1 cellular context compared by ENCODE assay signal in the genomic region with DNA sequence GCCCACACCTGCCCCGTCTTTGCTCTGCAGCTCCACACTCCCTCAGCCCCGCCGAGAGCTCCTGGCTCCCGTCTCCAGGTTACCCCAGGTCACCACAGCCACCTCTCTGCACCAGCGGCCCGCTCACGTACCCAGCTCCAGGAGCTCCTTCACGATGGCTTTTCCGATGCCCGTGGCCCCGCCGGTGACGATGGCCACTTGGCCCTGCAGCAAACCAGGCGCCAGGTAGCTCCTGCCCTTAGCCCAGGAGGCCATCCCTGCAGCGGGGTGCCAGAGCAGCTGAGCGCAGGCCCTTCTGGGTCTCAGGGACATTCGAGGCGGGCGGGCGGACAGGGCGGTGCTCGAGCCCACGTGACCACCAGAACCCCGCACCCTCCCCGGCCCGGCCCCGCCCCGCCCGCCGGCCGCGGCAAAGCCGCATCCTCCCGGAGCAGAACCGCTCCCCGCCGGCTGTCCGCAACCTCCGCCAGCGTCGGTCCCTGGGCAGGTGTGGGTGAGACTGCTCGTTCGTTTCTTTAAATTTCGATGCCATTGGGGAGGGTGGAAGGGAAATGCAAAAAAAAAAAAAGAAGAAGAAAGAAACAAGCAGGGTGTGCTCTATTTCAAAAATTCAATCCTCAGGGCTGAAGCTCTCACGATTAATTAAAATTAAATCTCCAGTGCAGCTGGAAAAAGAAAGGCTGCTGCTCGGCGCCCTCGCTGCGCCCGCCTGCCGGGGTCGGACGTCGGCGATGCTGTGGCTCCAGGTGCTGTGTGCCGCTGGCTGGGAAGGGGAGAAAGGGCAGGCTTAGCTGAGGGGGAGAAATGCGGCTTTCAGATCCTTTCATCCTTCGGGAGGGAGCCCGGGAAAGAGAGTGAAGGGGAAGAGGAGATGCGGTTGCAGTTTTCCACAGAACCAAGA.
TF ChIP-seq lines count a peak whose summit lies in the region.

A gene (minus strand): TSS at position 323 of the 901 bp plus-strand sequence. CDS start 68 bp downstream, at position 255.
A gene with protein sequence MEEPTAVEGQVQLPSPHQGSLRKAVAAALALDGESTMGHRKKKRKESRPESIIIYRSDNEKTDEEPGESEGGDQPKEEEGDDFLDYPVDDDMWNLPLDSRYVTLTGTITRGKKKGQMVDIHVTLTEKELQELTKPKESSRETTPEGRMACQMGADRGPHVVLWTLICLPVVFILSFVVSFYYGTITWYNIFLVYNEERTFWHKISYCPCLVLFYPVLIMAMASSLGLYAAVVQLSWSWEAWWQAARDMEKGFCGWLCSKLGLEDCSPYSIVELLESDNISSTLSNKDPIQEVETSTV (plus strand): TSS at position 433 of the 901 bp plus-strand sequence. CDS start 14,045 bp downstream, outside the sequence.

TF ChIP-seq in HepG2, 621 proteins besides CTCF, POLR2A, EP300 and RAD21 (continued from another document and continues in another):
- TF ChIP-seq, protein P1, sequence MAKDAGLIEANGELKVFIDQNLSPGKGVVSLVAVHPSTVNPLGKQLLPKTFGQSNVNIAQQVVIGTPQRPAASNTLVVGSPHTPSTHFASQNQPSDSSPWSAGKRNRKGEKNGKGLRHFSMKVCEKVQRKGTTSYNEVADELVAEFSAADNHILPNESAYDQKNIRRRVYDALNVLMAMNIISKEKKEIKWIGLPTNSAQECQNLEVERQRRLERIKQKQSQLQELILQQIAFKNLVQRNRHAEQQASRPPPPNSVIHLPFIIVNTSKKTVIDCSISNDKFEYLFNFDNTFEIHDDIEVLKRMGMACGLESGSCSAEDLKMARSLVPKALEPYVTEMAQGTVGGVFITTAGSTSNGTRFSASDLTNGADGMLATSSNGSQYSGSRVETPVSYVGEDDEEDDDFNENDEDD (CRISPR knock-in tag; IDR thresholded peaks at IDR 0.05; ENCODE audit: borderline replicate concordance): peak; percentile 76; the same call in 1 of the 2 replicates
- TF ChIP-seq, protein P2, sequence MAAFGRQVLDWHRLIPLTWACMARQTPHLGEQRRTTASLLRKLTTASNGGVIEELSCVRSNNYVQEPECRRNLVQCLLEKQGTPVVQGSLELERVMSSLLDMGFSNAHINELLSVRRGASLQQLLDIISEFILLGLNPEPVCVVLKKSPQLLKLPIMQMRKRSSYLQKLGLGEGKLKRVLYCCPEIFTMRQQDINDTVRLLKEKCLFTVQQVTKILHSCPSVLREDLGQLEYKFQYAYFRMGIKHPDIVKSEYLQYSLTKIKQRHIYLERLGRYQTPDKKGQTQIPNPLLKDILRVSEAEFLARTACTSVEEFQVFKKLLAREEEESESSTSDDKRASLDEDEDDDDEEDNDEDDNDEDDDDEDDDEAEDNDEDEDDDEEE (CRISPR knock-in tag; IDR thresholded peaks at IDR 0.05): peak; percentile 99
- no peak for TF ChIP-seq ZNF383 (CRISPR knock-in tag; IDR thresholded peaks at IDR 0.05; ENCODE audit: borderline replicate concordance)
- TF ChIP-seq ATF7 (IDR thresholded peaks at IDR 0.05): no peak
- TF ChIP-seq ATF7 (CRISPR knock-in tag; IDR thresholded peaks at IDR 0.05): no peak; the same call in 1 of the 2 replicates
- TF ChIP-seq, protein P3, sequence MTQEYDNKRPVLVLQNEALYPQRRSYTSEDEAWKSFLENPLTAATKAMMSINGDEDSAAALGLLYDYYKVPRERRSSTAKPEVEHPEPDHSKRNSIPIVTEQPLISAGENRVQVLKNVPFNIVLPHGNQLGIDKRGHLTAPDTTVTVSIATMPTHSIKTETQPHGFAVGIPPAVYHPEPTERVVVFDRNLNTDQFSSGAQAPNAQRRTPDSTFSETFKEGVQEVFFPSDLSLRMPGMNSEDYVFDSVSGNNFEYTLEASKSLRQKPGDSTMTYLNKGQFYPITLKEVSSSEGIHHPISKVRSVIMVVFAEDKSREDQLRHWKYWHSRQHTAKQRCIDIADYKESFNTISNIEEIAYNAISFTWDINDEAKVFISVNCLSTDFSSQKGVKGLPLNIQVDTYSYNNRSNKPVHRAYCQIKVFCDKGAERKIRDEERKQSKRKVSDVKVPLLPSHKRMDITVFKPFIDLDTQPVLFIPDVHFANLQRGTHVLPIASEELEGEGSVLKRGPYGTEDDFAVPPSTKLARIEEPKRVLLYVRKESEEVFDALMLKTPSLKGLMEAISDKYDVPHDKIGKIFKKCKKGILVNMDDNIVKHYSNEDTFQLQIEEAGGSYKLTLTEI (CRISPR knock-in tag; conservative IDR thresholded peaks at IDR 0.05): no peak
- TF ChIP-seq KLF6 (CRISPR knock-in tag; IDR thresholded peaks at IDR 0.05): peak; percentile 80; the same call in 1 of the 2 replicates
- TF ChIP-seq, protein P4, sequence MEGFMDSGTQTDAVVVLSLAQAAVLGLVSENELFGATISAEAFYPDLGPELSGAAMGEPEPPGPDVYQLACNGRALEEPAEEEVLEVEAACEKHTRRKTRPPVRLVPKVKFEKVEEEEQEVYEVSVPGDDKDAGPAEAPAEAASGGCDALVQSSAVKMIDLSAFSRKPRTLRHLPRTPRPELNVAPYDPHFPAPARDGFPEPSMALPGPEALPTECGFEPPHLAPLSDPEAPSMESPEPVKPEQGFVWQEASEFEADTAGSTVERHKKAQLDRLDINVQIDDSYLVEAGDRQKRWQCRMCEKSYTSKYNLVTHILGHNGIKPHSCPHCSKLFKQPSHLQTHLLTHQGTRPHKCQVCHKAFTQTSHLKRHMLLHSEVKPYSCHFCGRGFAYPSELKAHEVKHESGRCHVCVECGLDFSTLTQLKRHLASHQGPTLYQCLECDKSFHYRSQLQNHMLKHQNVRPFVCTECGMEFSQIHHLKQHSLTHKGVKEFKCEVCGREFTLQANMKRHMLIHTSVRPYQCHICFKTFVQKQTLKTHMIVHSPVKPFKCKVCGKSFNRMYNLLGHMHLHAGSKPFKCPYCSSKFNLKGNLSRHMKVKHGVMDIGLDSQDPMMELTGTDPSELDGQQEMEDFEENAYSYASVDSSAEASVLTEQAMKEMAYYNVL (CRISPR knock-in tag; IDR thresholded peaks at IDR 0.05; ENCODE audit: borderline replicate concordance): peak; percentile 87
- no peak; the same call in 1 of the 2 replicates for TF ChIP-seq KDM6A (CRISPR knock-in tag; IDR thresholded peaks at IDR 0.05; ENCODE audit: low read depth)
- TF ChIP-seq SP140L (CRISPR knock-in tag; IDR thresholded peaks at IDR 0.05; ENCODE audit: borderline replicate concordance): no peak; the same call in 1 of the 2 replicates
- no peak; the same call in 1 of the 2 replicates for TF ChIP-seq SOX5 (CRISPR knock-in tag; IDR thresholded peaks at IDR 0.05; ENCODE audit: borderline replicate concordance)
- TF ChIP-seq PITX1 (CRISPR knock-in tag; IDR thresholded peaks at IDR 0.05): peak; percentile 90
- TF ChIP-seq, protein P5, sequence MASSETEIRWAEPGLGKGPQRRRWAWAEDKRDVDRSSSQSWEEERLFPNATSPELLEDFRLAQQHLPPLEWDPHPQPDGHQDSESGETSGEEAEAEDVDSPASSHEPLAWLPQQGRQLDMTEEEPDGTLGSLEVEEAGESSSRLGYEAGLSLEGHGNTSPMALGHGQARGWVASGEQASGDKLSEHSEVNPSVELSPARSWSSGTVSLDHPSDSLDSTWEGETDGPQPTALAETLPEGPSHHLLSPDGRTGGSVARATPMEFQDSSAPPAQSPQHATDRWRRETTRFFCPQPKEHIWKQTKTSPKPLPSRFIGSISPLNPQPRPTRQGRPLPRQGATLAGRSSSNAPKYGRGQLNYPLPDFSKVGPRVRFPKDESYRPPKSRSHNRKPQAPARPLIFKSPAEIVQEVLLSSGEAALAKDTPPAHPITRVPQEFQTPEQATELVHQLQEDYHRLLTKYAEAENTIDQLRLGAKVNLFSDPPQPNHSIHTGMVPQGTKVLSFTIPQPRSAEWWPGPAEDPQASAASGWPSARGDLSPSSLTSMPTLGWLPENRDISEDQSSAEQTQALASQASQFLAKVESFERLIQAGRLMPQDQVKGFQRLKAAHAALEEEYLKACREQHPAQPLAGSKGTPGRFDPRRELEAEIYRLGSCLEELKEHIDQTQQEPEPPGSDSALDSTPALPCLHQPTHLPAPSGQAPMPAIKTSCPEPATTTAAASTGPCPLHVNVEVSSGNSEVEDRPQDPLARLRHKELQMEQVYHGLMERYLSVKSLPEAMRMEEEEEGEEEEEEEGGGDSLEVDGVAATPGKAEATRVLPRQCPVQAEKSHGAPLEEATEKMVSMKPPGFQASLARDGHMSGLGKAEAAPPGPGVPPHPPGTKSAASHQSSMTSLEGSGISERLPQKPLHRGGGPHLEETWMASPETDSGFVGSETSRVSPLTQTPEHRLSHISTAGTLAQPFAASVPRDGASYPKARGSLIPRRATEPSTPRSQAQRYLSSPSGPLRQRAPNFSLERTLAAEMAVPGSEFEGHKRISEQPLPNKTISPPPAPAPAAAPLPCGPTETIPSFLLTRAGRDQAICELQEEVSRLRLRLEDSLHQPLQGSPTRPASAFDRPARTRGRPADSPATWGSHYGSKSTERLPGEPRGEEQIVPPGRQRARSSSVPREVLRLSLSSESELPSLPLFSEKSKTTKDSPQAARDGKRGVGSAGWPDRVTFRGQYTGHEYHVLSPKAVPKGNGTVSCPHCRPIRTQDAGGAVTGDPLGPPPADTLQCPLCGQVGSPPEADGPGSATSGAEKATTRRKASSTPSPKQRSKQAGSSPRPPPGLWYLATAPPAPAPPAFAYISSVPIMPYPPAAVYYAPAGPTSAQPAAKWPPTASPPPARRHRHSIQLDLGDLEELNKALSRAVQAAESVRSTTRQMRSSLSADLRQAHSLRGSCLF (CRISPR knock-in tag; IDR thresholded peaks at IDR 0.05; ENCODE audit: borderline replicate concordance): 0 out of 2 replicates have a peak, but pooled peaks have one; percentile 2
- TF ChIP-seq ZFX (CRISPR knock-in tag; IDR thresholded peaks at IDR 0.05; ENCODE audit: low read depth): peak; percentile 99
- no peak for TF ChIP-seq SMARCE1 (IDR thresholded peaks at IDR 0.05; ENCODE audit: borderline replicate concordance)
- TF ChIP-seq, protein P6, sequence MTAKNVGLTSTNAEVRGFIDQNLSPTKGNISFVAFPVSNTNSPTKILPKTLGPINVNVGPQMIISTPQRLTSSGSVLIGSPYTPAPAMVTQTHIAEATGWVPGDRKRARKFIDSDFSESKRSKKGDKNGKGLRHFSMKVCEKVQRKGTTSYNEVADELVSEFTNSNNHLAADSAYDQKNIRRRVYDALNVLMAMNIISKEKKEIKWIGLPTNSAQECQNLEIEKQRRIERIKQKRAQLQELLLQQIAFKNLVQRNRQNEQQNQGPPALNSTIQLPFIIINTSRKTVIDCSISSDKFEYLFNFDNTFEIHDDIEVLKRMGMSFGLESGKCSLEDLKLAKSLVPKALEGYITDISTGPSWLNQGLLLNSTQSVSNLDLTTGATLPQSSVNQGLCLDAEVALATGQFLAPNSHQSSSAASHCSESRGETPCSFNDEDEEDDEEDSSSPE (CRISPR knock-in tag; IDR thresholded peaks at IDR 0.05): peak; percentile 83
- no peak for TF ChIP-seq GTF2F1 (IDR thresholded peaks at IDR 0.05; ENCODE audit: low read length)
- TF ChIP-seq BORCS8-MEF2B (CRISPR knock-in tag; IDR thresholded peaks at IDR 0.05): peak; percentile 98
- TF ChIP-seq KLF12 (CRISPR knock-in tag; IDR thresholded peaks at IDR 0.05; ENCODE audit: borderline replicate concordance): peak; percentile 64; the same call in 1 of the 2 replicates
- peak; percentile 94 for TF ChIP-seq NR1H2 (CRISPR knock-in tag; IDR thresholded peaks at IDR 0.05; ENCODE audit: borderline replicate concordance, low read depth)
- peak; percentile 43; the same call in 1 of the 2 replicates for TF ChIP-seq KDM5A (IDR thresholded peaks at IDR 0.05; ENCODE audit: borderline replicate concordance, low read length)
- no peak for TF ChIP-seq SNRNP70 (IDR thresholded peaks at IDR 0.05; ENCODE audit: low read depth, low read length)
- no peak for TF ChIP-seq CENPX (CRISPR knock-in tag; IDR thresholded peaks at IDR 0.05)
- TF ChIP-seq KAT8 (CRISPR knock-in tag; IDR thresholded peaks at IDR 0.05): peak; percentile 78
- no peak for TF ChIP-seq ZNF629 (CRISPR knock-in tag; conservative IDR thresholded peaks at IDR 0.05)
- TF ChIP-seq RFX5 (IDR thresholded peaks at IDR 0.05; ENCODE audit: low read depth, low read length): no peak
- peak; percentile 57 for TF ChIP-seq PCBP2 (optimal IDR thresholded peaks at IDR 0.05; ENCODE audit: low read depth, low read length, poor library complexity, severe bottlenecking)
- TF ChIP-seq, protein P7, sequence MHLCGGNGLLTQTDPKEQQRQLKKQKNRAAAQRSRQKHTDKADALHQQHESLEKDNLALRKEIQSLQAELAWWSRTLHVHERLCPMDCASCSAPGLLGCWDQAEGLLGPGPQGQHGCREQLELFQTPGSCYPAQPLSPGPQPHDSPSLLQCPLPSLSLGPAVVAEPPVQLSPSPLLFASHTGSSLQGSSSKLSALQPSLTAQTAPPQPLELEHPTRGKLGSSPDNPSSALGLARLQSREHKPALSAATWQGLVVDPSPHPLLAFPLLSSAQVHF (CRISPR knock-in tag; IDR thresholded peaks at IDR 0.05): peak; percentile 92
- TF ChIP-seq, protein P8, sequence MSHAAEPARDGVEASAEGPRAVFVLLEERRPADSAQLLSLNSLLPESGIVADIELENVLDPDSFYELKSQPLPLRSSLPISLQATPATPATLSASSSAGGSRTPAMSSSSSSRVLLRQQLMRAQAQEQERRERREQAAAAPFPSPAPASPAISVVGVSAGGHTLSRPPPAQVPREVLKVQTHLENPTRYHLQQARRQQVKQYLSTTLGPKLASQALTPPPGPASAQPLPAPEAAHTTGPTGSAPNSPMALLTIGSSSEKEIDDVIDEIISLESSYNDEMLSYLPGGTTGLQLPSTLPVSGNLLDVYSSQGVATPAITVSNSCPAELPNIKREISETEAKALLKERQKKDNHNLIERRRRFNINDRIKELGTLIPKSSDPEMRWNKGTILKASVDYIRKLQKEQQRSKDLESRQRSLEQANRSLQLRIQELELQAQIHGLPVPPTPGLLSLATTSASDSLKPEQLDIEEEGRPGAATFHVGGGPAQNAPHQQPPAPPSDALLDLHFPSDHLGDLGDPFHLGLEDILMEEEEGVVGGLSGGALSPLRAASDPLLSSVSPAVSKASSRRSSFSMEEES (CRISPR knock-in tag; IDR thresholded peaks at IDR 0.05): peak; percentile 86
- no peak for TF ChIP-seq MBD4 (IDR thresholded peaks at IDR 0.05; ENCODE audit: borderline replicate concordance, low read length)
- TF ChIP-seq SATB2 (CRISPR knock-in tag; IDR thresholded peaks at IDR 0.05): peak; percentile 93; the same call in 1 of the 2 replicates
- peak; percentile 63; the same call in 1 of the 2 replicates for TF ChIP-seq ZFP41 (CRISPR knock-in tag; IDR thresholded peaks at IDR 0.05; ENCODE audit: borderline replicate concordance)
- peak; percentile 96 for TF ChIP-seq CAMTA2 (CRISPR knock-in tag; IDR thresholded peaks at IDR 0.05; ENCODE audit: borderline replicate concordance)
- no peak for TF ChIP-seq ZNF282 (IDR thresholded peaks at IDR 0.05; ENCODE audit: partially characterized antibody)
- TF ChIP-seq, protein P9, sequence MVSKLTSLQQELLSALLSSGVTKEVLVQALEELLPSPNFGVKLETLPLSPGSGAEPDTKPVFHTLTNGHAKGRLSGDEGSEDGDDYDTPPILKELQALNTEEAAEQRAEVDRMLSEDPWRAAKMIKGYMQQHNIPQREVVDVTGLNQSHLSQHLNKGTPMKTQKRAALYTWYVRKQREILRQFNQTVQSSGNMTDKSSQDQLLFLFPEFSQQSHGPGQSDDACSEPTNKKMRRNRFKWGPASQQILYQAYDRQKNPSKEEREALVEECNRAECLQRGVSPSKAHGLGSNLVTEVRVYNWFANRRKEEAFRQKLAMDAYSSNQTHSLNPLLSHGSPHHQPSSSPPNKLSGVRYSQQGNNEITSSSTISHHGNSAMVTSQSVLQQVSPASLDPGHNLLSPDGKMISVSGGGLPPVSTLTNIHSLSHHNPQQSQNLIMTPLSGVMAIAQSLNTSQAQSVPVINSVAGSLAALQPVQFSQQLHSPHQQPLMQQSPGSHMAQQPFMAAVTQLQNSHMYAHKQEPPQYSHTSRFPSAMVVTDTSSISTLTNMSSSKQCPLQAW (CRISPR knock-in tag; IDR thresholded peaks at IDR 0.05): peak; percentile 98
- TF ChIP-seq ZFP37 (CRISPR knock-in tag; IDR thresholded peaks at IDR 0.05; ENCODE audit: borderline replicate concordance): 0 out of 2 replicates have a peak, but pooled peaks have one; percentile 21
- TF ChIP-seq RNF2 (conservative IDR thresholded peaks at IDR 0.05; ENCODE audit: low read depth): 0 out of 2 replicates have a peak, but pooled peaks have one; percentile 30
